ENCODE assay signal across 32 cellular contexts in genomic region chr7:155574556-155574955, GRCh38. TPM values are rescaled to one million over a fixed set of nuclear protein-coding genes. Genes with fewer than 3 reads are reported as not detected.
"Had no signal": no experiment of that assay in that cellular context is flagged by ENCODE, and none has a peak within 500 bp of the region (broad histone marks: within the 10 kb centered on the region; RNA-seq: fewer than 3 reads in every experiment).

No MANE protein-coding gene starts in this region.

- H3K4me3 ChIP-seq: heart right ventricle, hepatocyte, lower lobe of right lung, neural progenitor cell, ovary, prostate gland, sigmoid colon, tibial nerve, upper lobe of left lung had no signal

- H3K4me1 ChIP-seq: heart right ventricle, lower lobe of right lung, neural progenitor cell, prostate gland, sigmoid colon had no signal

- H3K27ac ChIP-seq: heart right ventricle, hepatocyte, lower lobe of right lung, neural progenitor cell, neutrophil, ovary, prostate gland, sigmoid colon, tibial nerve, upper lobe of left lung had no signal

- H3K4me2 ChIP-seq: hepatocyte, neural progenitor cell had no signal

- H3K36me3 ChIP-seq: heart right ventricle, lower lobe of right lung, neural progenitor cell, neutrophil, ovary, prostate gland, sigmoid colon, tibial nerve, upper lobe of left lung had no signal

- H3K9ac ChIP-seq: neural progenitor cell had no signal

- H3K27me3 ChIP-seq: neural progenitor cell, neutrophil, ovary, upper lobe of left lung had no signal

- H3K9me3 Mint-ChIP-seq: mesothelial cell of epicardium; naive B cell; natural killer cell; nephron progenitor cell; neural progenitor cell; stimulated activated memory B cell treated with anti-CD40 and anti-IgM and Interleukin-4, amounts not matched to agents 10 μg/mL and 1 μg/mL and 100 μg/mL, for 72 hours; stimulated activated naive CD8-positive, alpha-beta T cell treated with anti-CD3 and anti-CD28 coated beads, Interleukin-15, amount 100 ng/mL, for 72 hours had no signal

- DNase-seq: heart right ventricle; islet precursor cell; lower lobe of right lung; mesendoderm; naive B cell; natural killer cell; nephron progenitor cell; occipital lobe; ovary; retina; small intestine; stimulated activated CD4-positive, alpha-beta T cell treated with anti-CD3 and anti-CD28 coated beads, Interleukin-1b, Interleukin-23, amount 100 ng/mL, for 48 hours; stimulated activated CD4-positive, alpha-beta T cell treated with anti-CD3 and anti-CD28 coated beads, Interleukin-2, amount 100 ng/mL, for 48 hours; stimulated activated CD4-positive, alpha-beta T cell treated with anti-CD3 and anti-CD28 coated beads, Interleukin-4, amount 100 ng/mL, for 4 hours; stimulated activated CD8-positive, alpha-beta memory T cell treated with anti-CD3 and anti-CD28 coated beads, Interleukin-4, amount 100 ng/mL, for 48 hours; stimulated activated naive CD4-positive, alpha-beta T cell treated with Interleukin-2 at 50 U/mL for 16 hours; stimulated activated naive CD8-positive, alpha-beta T cell treated with anti-CD3 and anti-CD28 coated beads, Interleukin-15, amount 100 ng/mL, for 72 hours; substantia nigra; upper lobe of left lung had no signal

- H3K4me1 Mint-ChIP-seq: mesothelial cell of epicardium, naive B cell, natural killer cell had no signal

- H3K9me3 ChIP-seq: heart right ventricle, lower lobe of right lung, neutrophil, ovary, prostate gland, sigmoid colon, tibial nerve, upper lobe of left lung had no signal

- H3K4me3 Mint-ChIP-seq: mesothelial cell of epicardium; naive B cell; natural killer cell; nephron progenitor cell; neural progenitor cell; stimulated activated memory B cell treated with anti-CD40 and anti-IgM and Interleukin-4, amounts not matched to agents 10 μg/mL and 1 μg/mL and 100 μg/mL, for 72 hours; stimulated activated naive CD8-positive, alpha-beta T cell treated with anti-CD3 and anti-CD28 coated beads, Interleukin-15, amount 100 ng/mL, for 72 hours had no signal

- H3K79me2 ChIP-seq: hepatocyte had no signal

- H3K36me3 Mint-ChIP-seq: mesothelial cell of epicardium; naive B cell; natural killer cell; neural progenitor cell; stimulated activated memory B cell treated with anti-CD40 and anti-IgM and Interleukin-4, amounts not matched to agents 10 μg/mL and 1 μg/mL and 100 μg/mL, for 72 hours had no signal

- ATAC-seq: heart right ventricle; left ventricle myocardium superior; natural killer cell; right cardiac atrium; stimulated activated memory B cell treated with anti-CD40 and anti-IgM and Interleukin-4, amounts not matched to agents 10 μg/mL and 1 μg/mL and 100 μg/mL, for 72 hours; stimulated activated naive CD8-positive, alpha-beta T cell treated with anti-CD3 and anti-CD28 coated beads, Interleukin-15, amount 100 ng/mL, for 72 hours had no signal

- H2AFZ ChIP-seq: hepatocyte, neural progenitor cell had no signal

- H3K27ac Mint-ChIP-seq: mesothelial cell of epicardium; naive B cell; natural killer cell; nephron progenitor cell; neural progenitor cell; stimulated activated memory B cell treated with anti-CD40 and anti-IgM and Interleukin-4, amounts not matched to agents 10 μg/mL and 1 μg/mL and 100 μg/mL, for 72 hours; stimulated activated naive CD8-positive, alpha-beta T cell treated with anti-CD3 and anti-CD28 coated beads, Interleukin-15, amount 100 ng/mL, for 72 hours had no signal

RNA-seq across cellular contexts. Expression of gene CNPY1, which starts 28.2 kb away (rescaled TPM):
- total RNA-seq: heart right ventricle, hepatocyte, kidney epithelial cell, left ventricle myocardium superior, lower lobe of right lung, mammary epithelial cell, mesothelial cell of epicardium, mononuclear cell, natural killer cell, ovary, prostate gland, right cardiac atrium, sigmoid colon, upper lobe of left lung had no signal
- polyA plus RNA-seq: heart right ventricle, hepatocyte, mammary epithelial cell, right cardiac atrium, sigmoid colon, small intestine had no signal
